In the genomic region with DNA sequence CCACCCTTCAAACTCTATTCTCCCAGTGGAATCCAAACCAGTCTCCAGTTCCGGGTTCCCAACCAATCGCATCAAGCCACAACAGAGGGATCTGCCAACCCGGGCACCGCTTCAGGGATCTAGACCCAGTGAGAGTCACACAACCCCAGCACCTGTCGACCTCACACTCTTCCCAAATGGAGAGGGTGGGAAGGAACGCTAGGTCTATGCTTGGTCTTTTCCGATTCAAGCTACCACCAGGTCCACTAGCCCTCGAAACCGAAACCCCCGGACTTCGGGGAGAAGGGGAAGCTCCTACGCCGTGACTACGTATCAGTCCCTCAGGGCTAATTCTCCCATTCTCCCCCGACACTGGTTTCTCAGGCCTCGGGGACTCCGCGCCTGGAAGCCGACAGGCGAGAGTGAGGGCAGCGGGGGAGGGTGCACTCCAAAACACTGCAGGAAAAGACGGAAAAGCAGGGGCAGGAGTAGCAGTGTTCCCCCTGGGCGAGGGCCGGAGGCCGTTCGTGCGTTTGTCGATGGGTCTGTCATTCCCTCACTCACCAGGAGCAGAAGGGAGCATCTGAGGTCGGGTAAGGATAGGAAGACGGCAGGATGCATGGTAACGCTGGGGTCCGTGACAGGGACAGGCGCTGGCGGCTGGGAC, we compare ENCODE assay signal across 1 cellular context.
TF ChIP-seq lines count a peak whose summit lies in the region.

No MANE protein-coding gene starts in this region.

TF ChIP-seq in HepG2, 621 proteins besides CTCF, POLR2A, EP300 and RAD21 (continued from another document and continues in another):
- TF ChIP-seq, protein P1, sequence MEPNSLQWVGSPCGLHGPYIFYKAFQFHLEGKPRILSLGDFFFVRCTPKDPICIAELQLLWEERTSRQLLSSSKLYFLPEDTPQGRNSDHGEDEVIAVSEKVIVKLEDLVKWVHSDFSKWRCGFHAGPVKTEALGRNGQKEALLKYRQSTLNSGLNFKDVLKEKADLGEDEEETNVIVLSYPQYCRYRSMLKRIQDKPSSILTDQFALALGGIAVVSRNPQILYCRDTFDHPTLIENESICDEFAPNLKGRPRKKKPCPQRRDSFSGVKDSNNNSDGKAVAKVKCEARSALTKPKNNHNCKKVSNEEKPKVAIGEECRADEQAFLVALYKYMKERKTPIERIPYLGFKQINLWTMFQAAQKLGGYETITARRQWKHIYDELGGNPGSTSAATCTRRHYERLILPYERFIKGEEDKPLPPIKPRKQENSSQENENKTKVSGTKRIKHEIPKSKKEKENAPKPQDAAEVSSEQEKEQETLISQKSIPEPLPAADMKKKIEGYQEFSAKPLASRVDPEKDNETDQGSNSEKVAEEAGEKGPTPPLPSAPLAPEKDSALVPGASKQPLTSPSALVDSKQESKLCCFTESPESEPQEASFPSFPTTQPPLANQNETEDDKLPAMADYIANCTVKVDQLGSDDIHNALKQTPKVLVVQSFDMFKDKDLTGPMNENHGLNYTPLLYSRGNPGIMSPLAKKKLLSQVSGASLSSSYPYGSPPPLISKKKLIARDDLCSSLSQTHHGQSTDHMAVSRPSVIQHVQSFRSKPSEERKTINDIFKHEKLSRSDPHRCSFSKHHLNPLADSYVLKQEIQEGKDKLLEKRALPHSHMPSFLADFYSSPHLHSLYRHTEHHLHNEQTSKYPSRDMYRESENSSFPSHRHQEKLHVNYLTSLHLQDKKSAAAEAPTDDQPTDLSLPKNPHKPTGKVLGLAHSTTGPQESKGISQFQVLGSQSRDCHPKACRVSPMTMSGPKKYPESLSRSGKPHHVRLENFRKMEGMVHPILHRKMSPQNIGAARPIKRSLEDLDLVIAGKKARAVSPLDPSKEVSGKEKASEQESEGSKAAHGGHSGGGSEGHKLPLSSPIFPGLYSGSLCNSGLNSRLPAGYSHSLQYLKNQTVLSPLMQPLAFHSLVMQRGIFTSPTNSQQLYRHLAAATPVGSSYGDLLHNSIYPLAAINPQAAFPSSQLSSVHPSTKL (CRISPR knock-in tag; IDR thresholded peaks at IDR 0.05), result peak; percentile 2; the same call in 1 of the 2 replicates
- TF ChIP-seq DBP (CRISPR knock-in tag; IDR thresholded peaks at IDR 0.05; ENCODE audit: not compliant biosample characterization) (no peak), ZBTB1 (CRISPR knock-in tag; IDR thresholded peaks at IDR 0.05; ENCODE audit: borderline replicate concordance) (no peak), ZNF710 (CRISPR knock-in tag; IDR thresholded peaks at IDR 0.05; ENCODE audit: borderline replicate concordance) (no peak), REPIN1 (CRISPR knock-in tag; IDR thresholded peaks at IDR 0.05; ENCODE audit: borderline replicate concordance, low read depth) (no peak), ZBED4 (CRISPR knock-in tag; IDR thresholded peaks at IDR 0.05; ENCODE audit: borderline replicate concordance) (no peak; the same call in 1 of the 2 replicates), ZMAT5 (CRISPR knock-in tag; IDR thresholded peaks at IDR 0.05; ENCODE audit: borderline replicate concordance, low read depth) (no peak), THAP11 (CRISPR knock-in tag; IDR thresholded peaks at IDR 0.05) (no peak), ZNF550 (CRISPR knock-in tag; IDR thresholded peaks at IDR 0.05; ENCODE audit: borderline replicate concordance) (no peak), ZNF749 (CRISPR knock-in tag; IDR thresholded peaks at IDR 0.05; ENCODE audit: borderline replicate concordance) (no peak), ELF1 (CRISPR knock-in tag; IDR thresholded peaks at IDR 0.05) (peak; percentile 89), HOXD1 (CRISPR knock-in tag; IDR thresholded peaks at IDR 0.05) (no peak), YEATS4 (CRISPR knock-in tag; IDR thresholded peaks at IDR 0.05; ENCODE audit: borderline replicate concordance) (no peak), ZBTB40 (IDR thresholded peaks at IDR 0.05) (no peak), ZBTB40 (CRISPR knock-in tag; IDR thresholded peaks at IDR 0.05) (no peak), EZH2 (conservative IDR thresholded peaks at IDR 0.05; ENCODE audit: low read depth, low read length) (no peak)
- TF ChIP-seq, protein P2, sequence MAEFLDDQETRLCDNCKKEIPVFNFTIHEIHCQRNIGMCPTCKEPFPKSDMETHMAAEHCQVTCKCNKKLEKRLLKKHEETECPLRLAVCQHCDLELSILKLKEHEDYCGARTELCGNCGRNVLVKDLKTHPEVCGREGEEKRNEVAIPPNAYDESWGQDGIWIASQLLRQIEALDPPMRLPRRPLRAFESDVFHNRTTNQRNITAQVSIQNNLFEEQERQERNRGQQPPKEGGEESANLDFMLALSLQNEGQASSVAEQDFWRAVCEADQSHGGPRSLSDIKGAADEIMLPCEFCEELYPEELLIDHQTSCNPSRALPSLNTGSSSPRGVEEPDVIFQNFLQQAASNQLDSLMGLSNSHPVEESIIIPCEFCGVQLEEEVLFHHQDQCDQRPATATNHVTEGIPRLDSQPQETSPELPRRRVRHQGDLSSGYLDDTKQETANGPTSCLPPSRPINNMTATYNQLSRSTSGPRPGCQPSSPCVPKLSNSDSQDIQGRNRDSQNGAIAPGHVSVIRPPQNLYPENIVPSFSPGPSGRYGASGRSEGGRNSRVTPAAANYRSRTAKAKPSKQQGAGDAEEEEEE (CRISPR knock-in tag; IDR thresholded peaks at IDR 0.05; ENCODE audit: borderline replicate concordance), result no peak
